Comparison of ENCODE assay signal across 27 cellular contexts in genomic region chr3:34247401-34247800, GRCh38.
"Had no signal": no experiment of that assay in that cellular context is flagged by ENCODE, and none has a peak within 500 bp of the region (broad histone marks: within the 10 kb centered on the region; RNA-seq: fewer than 3 reads in every experiment).

No MANE protein-coding gene starts in this region.

- H3K27ac ChIP-seq: stomach, suprapubic skin, testis, thoracic aorta, thyroid gland, tibial artery, tibial nerve, transverse colon, upper lobe of left lung, upper lobe of right lung, uterus, vagina had no signal

- H3K27ac Mint-ChIP-seq: stimulated activated effector memory CD8-positive, alpha-beta T cell treated with anti-CD3 and anti-CD28 coated beads, Interleukin-12 subunit alpha, Interleukin-12 subunit beta, amount 100 ng/mL, for 72 hours; stimulated activated memory B cell treated with anti-CD40 and anti-IgM and Interleukin-4, amounts not matched to agents 10 μg/mL and 1 μg/mL and 100 μg/mL, for 72 hours; stimulated activated naive B cell treated with anti-CD40 and anti-IgM and Interleukin-4, amounts not matched to agents 10 μg/mL and 1 μg/mL and 100 μg/mL, for 72 hours; stimulated activated naive CD8-positive, alpha-beta T cell treated with anti-CD3 and anti-CD28 coated beads, Interleukin-15, Interleukin-2, amounts not matched to agents 100 ng/mL and 50 ng/mL, for 24 hours; type B pancreatic cell had no signal

- H3K4me3 ChIP-seq: stomach, suprapubic skin, testis, thoracic aorta, thyroid gland, tibial artery, tibial nerve, transverse colon, upper lobe of left lung, upper lobe of right lung, uterus, vagina had no signal

- ATAC-seq: stimulated activated effector memory CD8-positive, alpha-beta T cell treated with anti-CD3 and anti-CD28 coated beads, Interleukin-12 subunit alpha, Interleukin-12 subunit beta, amount 100 ng/mL, for 72 hours; stimulated activated memory B cell treated with anti-CD40 and anti-IgM and Interleukin-4, amounts not matched to agents 10 μg/mL and 1 μg/mL and 100 μg/mL, for 72 hours; stimulated activated naive B cell treated with anti-CD40 and anti-IgM and Interleukin-4, amounts not matched to agents 10 μg/mL and 1 μg/mL and 100 μg/mL, for 72 hours; stimulated activated naive CD8-positive, alpha-beta T cell treated with anti-CD3 and anti-CD28 coated beads, Interleukin-15, amount 100 ng/mL, for 72 hours; stimulated activated naive CD8-positive, alpha-beta T cell treated with anti-CD3 and anti-CD28 coated beads, Interleukin-15, Interleukin-2, amounts not matched to agents 100 U/mL and 50 U/mL, for 24 hours; upper lobe of right lung had no signal

- H3K4me3 Mint-ChIP-seq: stimulated activated effector memory CD8-positive, alpha-beta T cell treated with anti-CD3 and anti-CD28 coated beads, Interleukin-12 subunit alpha, Interleukin-12 subunit beta, amount 100 ng/mL, for 72 hours; stimulated activated naive CD8-positive, alpha-beta T cell treated with anti-CD3 and anti-CD28 coated beads, Interleukin-15, amount 100 ng/mL, for 72 hours; stimulated activated naive CD8-positive, alpha-beta T cell treated with anti-CD3 and anti-CD28 coated beads, Interleukin-15, Interleukin-2, amounts not matched to agents 100 ng/mL and 50 ng/mL, for 24 hours; type B pancreatic cell had no signal

- H3K27me3 ChIP-seq: stomach, suprapubic skin, testis, thyroid gland, tibial artery, tibial nerve, transverse colon, upper lobe of left lung, upper lobe of right lung, uterus, vagina had no signal

- H3K4me1 Mint-ChIP-seq: stimulated activated effector memory CD8-positive, alpha-beta T cell treated with anti-CD3 and anti-CD28 coated beads, Interleukin-12 subunit alpha, Interleukin-12 subunit beta, amount 100 ng/mL, for 72 hours had no signal

- H3K36me3 ChIP-seq: stomach, suprapubic skin, thoracic aorta, thyroid gland, tibial artery, tibial nerve, transverse colon, upper lobe of left lung, upper lobe of right lung, uterus, vagina had no signal

- H3K36me3 Mint-ChIP-seq: stimulated activated effector memory CD8-positive, alpha-beta T cell treated with anti-CD3 and anti-CD28 coated beads, Interleukin-12 subunit alpha, Interleukin-12 subunit beta, amount 100 ng/mL, for 72 hours; type B pancreatic cell had no signal

- H3K9me3 Mint-ChIP-seq: stimulated activated naive CD8-positive, alpha-beta T cell treated with anti-CD3 and anti-CD28 coated beads, Interleukin-15, amount 100 ng/mL, for 72 hours; stimulated activated naive CD8-positive, alpha-beta T cell treated with anti-CD3 and anti-CD28 coated beads, Interleukin-15, Interleukin-2, amounts not matched to agents 100 ng/mL and 50 ng/mL, for 24 hours; type B pancreatic cell had no signal

- DNase-seq: stimulated activated CD4-positive, alpha-beta T cell treated with anti-CD3 and anti-CD28 coated beads, Interleukin-2, amount 100 ng/mL, for 48 hours; stimulated activated CD4-positive, alpha-beta T cell treated with anti-CD3 and anti-CD28 coated beads, Interleukin-4, amount 100 ng/mL, for 1 hour; stimulated activated CD4-positive, alpha-beta T cell treated with anti-CD3 and anti-CD28 coated beads, Interleukin-4, amount 100 ng/mL, for 24 hours; stimulated activated CD4-positive, alpha-beta T cell treated with anti-CD3 and anti-CD28 coated beads, Interleukin-4, amount 100 ng/mL, for 4 hours; stimulated activated CD8-positive, alpha-beta memory T cell treated with anti-CD3 and anti-CD28 coated beads, Interleukin-4, amount 100 ng/mL, for 48 hours; stimulated activated naive B cell treated with anti-CD40 and anti-IgM and Interleukin-4, amounts not matched to agents 10 μg/mL and 1 μg/mL and 100 μg/mL, for 72 hours; stimulated activated naive CD4-positive, alpha-beta T cell; stimulated activated naive CD4-positive, alpha-beta T cell treated with Interleukin-2 at 50 U/mL for 16 hours; stimulated activated naive CD8-positive, alpha-beta T cell treated with anti-CD3 and anti-CD28 coated beads, Interleukin-15, amount 100 ng/mL, for 72 hours; stimulated activated naive CD8-positive, alpha-beta T cell treated with anti-CD3 and anti-CD28 coated beads, Interleukin-15, Interleukin-2, amounts not matched to agents 100 U/mL and 50 U/mL, for 24 hours; stomach; substantia nigra; testis; thyroid gland; tibial artery; transverse colon; upper lobe of left lung; upper lobe of right lung; uterus had no signal

- H3K27me3 Mint-ChIP-seq: stimulated activated memory B cell treated with anti-CD40 and anti-IgM and Interleukin-4, amounts not matched to agents 10 μg/mL and 1 μg/mL and 100 μg/mL, for 72 hours; stimulated activated naive B cell treated with anti-CD40 and anti-IgM and Interleukin-4, amounts not matched to agents 10 μg/mL and 1 μg/mL and 100 μg/mL, for 72 hours; stimulated activated naive CD8-positive, alpha-beta T cell treated with anti-CD3 and anti-CD28 coated beads, Interleukin-15, amount 100 ng/mL, for 72 hours; stimulated activated naive CD8-positive, alpha-beta T cell treated with anti-CD3 and anti-CD28 coated beads, Interleukin-15, Interleukin-2, amounts not matched to agents 100 ng/mL and 50 ng/mL, for 24 hours; type B pancreatic cell had no signal

- H3K9me3 ChIP-seq: stomach, suprapubic skin, testis, thoracic aorta, thyroid gland, tibial artery, transverse colon, upper lobe of left lung, upper lobe of right lung, uterus, vagina had no signal

- H3K4me1 ChIP-seq: stomach, suprapubic skin, testis, thyroid gland, tibial nerve, transverse colon, upper lobe of left lung, upper lobe of right lung, uterus, vagina had no signal
